Comparison of ENCODE assay signal across 8 cellular contexts in the genomic region with DNA sequence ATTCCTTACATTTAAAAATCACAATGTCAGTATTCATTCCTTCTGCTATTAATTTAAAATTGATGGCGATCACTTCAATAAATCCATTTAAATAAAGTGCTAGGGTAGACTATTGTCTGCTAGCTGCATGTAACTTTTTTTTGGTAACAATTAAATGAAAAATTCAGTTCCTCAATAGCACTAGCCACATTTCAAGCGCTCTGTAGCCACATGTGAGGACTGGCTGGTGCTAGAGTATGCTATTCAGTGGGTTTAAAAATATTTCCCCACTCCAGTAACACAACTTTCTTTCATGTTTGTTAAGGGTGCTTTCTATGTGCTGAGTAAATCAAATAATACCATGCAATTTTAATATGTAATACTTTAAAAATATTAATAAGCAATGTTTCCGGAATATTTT.
DNase-seq lines count a peak whose midpoint lies in the region; ATAC-seq and TF ChIP-seq lines count a peak whose summit lies in the region.

No MANE protein-coding gene starts in this region.

- H3K9me3 ChIP-seq in cardiac muscle cell (ENCODE audit: low read depth), result no peaks in the 10 kb centered on the region

- no peak for ATAC-seq in Right ventricle myocardium inferior
- ATAC-seq in activated naive CD8-positive, alpha-beta T cell treated with anti-CD3 and anti-CD28 coated beads, Interleukin-2, amount 50 U/mL, for 24 hours, result no peak
- no peak for ATAC-seq in stimulated activated naive CD8-positive, alpha-beta T cell treated with anti-CD3 and anti-CD28 coated beads, Interleukin-15, amount 100 ng/mL, for 72 hours

- H3K27ac ChIP-seq in cardiac muscle cell, result peak overlapping the region; percentile 93

- DNase-seq in cardiac muscle cell (ENCODE audit: low read depth in 1 of 2, low spot score in 1 of 2), result peak in 1 of 2 donors; percentile 35
- DNase-seq in Right ventricle myocardium inferior (ENCODE audit: missing footprints), result no peak
- DNase-seq in LHCN-M2 (ENCODE audit: low read depth), result peak; percentile 22
- peak; percentile 4 for DNase-seq in activated naive CD8-positive, alpha-beta T cell treated with anti-CD3 and anti-CD28 coated beads, Interleukin-2, amount 50 U/mL, for 24 hours
- peak; percentile 16 for DNase-seq in iris pigment epithelial cell (ENCODE audit: low read depth)
- DNase-seq in stimulated activated naive CD8-positive, alpha-beta T cell treated with anti-CD3 and anti-CD28 coated beads, Interleukin-15, amount 100 ng/mL, for 72 hours, result no peak
- no peak for DNase-seq in NCI-H1436 treated with DMSO at 0.1 percent for 48 hours (lab: John Stamatoyannopoulos, UW)
- no peak for DNase-seq in ureter (ENCODE audit: low spot score)

- no peak for TF ChIP-seq CTCF in cardiac muscle cell (IDR thresholded peaks at IDR 0.05; ENCODE audit: low read depth, low read length)

- H3K4me1 Mint-ChIP-seq in activated naive CD8-positive, alpha-beta T cell treated with anti-CD3 and anti-CD28 coated beads, Interleukin-2, amount 50 U/mL, for 24 hours, result peaks cover 20% of the 10 kb centered on the region
- H3K4me1 Mint-ChIP-seq in stimulated activated naive CD8-positive, alpha-beta T cell treated with anti-CD3 and anti-CD28 coated beads, Interleukin-15, amount 100 ng/mL, for 72 hours, result peaks cover 19% of the 10 kb centered on the region

- no peaks in the 10 kb centered on the region for H3K4me1 ChIP-seq in cardiac muscle cell (ENCODE audit: low read depth)

- H3K27me3 Mint-ChIP-seq in activated naive CD8-positive, alpha-beta T cell treated with anti-CD3 and anti-CD28 coated beads, Interleukin-2, amount 50 U/mL, for 24 hours, result peaks cover 5% of the 10 kb centered on the region
- no peaks in the 10 kb centered on the region for H3K27me3 Mint-ChIP-seq in stimulated activated naive CD8-positive, alpha-beta T cell treated with anti-CD3 and anti-CD28 coated beads, Interleukin-15, amount 100 ng/mL, for 72 hours

- no peaks in the 10 kb centered on the region for H3K9me3 Mint-ChIP-seq in activated naive CD8-positive, alpha-beta T cell treated with anti-CD3 and anti-CD28 coated beads, Interleukin-2, amount 50 U/mL, for 24 hours
- H3K9me3 Mint-ChIP-seq in stimulated activated naive CD8-positive, alpha-beta T cell treated with anti-CD3 and anti-CD28 coated beads, Interleukin-15, amount 100 ng/mL, for 72 hours, result no peaks in the 10 kb centered on the region

- H3K36me3 ChIP-seq in cardiac muscle cell, result peaks cover 16% of the 10 kb centered on the region

- peak overlapping the region; percentile 95 for H3K27ac Mint-ChIP-seq in activated naive CD8-positive, alpha-beta T cell treated with anti-CD3 and anti-CD28 coated beads, Interleukin-2, amount 50 U/mL, for 24 hours
- peak overlapping the region; percentile 99 for H3K27ac Mint-ChIP-seq in stimulated activated naive CD8-positive, alpha-beta T cell treated with anti-CD3 and anti-CD28 coated beads, Interleukin-15, amount 100 ng/mL, for 72 hours

- H3K27me3 ChIP-seq in cardiac muscle cell, result no peaks in the 10 kb centered on the region

- H3K36me3 Mint-ChIP-seq in activated naive CD8-positive, alpha-beta T cell treated with anti-CD3 and anti-CD28 coated beads, Interleukin-2, amount 50 U/mL, for 24 hours (ENCODE audit: low read depth), result peaks cover 17% of the 10 kb centered on the region

- intact Hi-C loops in Right ventricle myocardium inferior (cut with DNase I), result no loop called here

- peak overlapping the region; percentile 89 for H3K4me3 Mint-ChIP-seq in activated naive CD8-positive, alpha-beta T cell treated with anti-CD3 and anti-CD28 coated beads, Interleukin-2, amount 50 U/mL, for 24 hours
- peak overlapping the region; percentile 86 to 92 for H3K4me3 Mint-ChIP-seq in stimulated activated naive CD8-positive, alpha-beta T cell treated with anti-CD3 and anti-CD28 coated beads, Interleukin-15, amount 100 ng/mL, for 72 hours

- H3K4me3 ChIP-seq in cardiac muscle cell, result peak overlapping the region; percentile 32

Comparison
In these comparisons a context has a peak if more than half of its experiments do, and no peak if none do; other contexts are left out.
1. DNase-seq: peak in LHCN-M2 (single experiment), activated naive CD8-positive, alpha-beta T cell treated with anti-CD3 and anti-CD28 coated beads, Interleukin-2, amount 50 U/mL, for 24 hours (single experiment) and iris pigment epithelial cell (single experiment); none in Right ventricle myocardium inferior (single experiment), stimulated activated naive CD8-positive, alpha-beta T cell treated with anti-CD3 and anti-CD28 coated beads, Interleukin-15, amount 100 ng/mL, for 72 hours (0 of 2), NCI-H1436 treated with DMSO at 0.1 percent for 48 hours (single experiment) and ureter (single experiment).